In the genomic region with DNA sequence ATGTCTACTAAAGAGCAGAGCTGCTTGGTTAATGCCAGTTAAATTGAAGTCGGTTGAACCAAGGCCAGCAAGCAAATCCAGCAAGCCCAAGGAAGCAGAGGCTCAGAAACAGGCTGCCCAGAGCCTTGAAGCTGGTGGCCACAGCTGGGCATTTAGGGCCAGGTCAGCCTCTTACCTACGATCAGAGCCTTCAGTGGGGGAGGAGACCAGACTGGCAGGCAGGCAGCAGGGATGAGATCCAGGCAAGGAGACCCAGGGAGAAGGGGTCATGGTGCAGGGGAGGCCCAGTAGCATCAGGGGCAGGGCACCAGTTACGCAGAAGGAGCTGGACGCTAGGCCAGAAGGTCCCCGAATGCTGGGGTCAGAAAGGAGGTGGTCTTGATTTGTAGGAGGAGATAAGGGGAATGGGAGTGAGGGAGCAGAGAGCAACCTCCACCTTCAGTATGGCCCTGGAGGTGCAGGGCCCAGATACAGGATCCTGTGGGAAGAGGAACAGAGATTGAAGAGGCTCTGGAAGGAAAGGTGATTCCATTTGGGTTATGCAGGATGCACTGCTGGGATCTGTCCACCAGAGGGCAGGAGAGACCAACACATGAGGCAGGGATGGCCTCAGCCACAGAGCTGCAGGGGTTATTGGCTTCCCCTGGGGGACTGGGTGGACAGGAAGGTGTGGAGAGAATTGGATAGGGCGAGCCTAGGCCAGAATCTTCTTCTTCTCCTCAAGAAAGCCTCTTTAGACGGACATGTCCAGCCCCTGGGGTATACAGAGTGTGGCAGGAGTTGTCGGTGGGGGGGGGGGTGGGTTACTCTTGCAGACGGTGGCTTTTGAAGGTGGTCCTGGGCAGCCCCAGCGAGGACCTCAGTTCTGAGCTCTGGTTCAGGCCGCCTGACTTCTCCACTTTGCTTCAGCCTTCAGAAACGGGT, we compare ENCODE assay signal across 8 cellular contexts.
DNase-seq lines count a peak whose midpoint lies in the region; ATAC-seq and TF ChIP-seq lines count a peak whose summit lies in the region.

No MANE protein-coding gene starts in this region.

- H3K4me3 ChIP-seq in fibroblast of mammary gland (ENCODE audit: control insufficient read depth, low read depth, low read length) (no peak overlapping the region), suprapubic skin (no peak overlapping the region)

- H3K36me3 ChIP-seq in suprapubic skin = no peaks in the 10 kb centered on the region

- no peaks in the 10 kb centered on the region for H3K36me3 Mint-ChIP-seq in activated T-cell treated with anti-CD3 and anti-CD28 coated beads, Interleukin-2, amount 50 U/mL, for 4 hours (ENCODE audit: insufficient read depth)
- H3K36me3 Mint-ChIP-seq in neural crest cell (ENCODE audit: low read depth) = no peaks in the 10 kb centered on the region

- no peaks in the 10 kb centered on the region for H3K9me3 Mint-ChIP-seq in activated T-cell treated with anti-CD3 and anti-CD28 coated beads, Interleukin-2, amount 50 U/mL, for 4 hours
- no peaks in the 10 kb centered on the region for H3K9me3 Mint-ChIP-seq in neural crest cell

- no peaks in the 10 kb centered on the region for H3K9me3 ChIP-seq in suprapubic skin

- peaks cover 2% of the 10 kb centered on the region for H3K4me1 Mint-ChIP-seq in activated T-cell treated with anti-CD3 and anti-CD28 coated beads, Interleukin-2, amount 50 U/mL, for 4 hours (ENCODE audit: low read depth)
- H3K4me1 Mint-ChIP-seq in neural crest cell = peaks cover 7% of the 10 kb centered on the region

- TF ChIP-seq POLR2A in suprapubic skin (IDR thresholded peaks at IDR 0.05) = no peak

- ATAC-seq in HG03354 (IDR thresholded peaks at IDR 0.05; ENCODE audit: poor library complexity, severe bottlenecking, unreplicated experiment) (peak; percentile 60), HG02642 (IDR thresholded peaks at IDR 0.05; ENCODE audit: poor library complexity, unreplicated experiment) (no peak)
- peak; percentile 58 to 70 for ATAC-seq in activated T-cell treated with anti-CD3 and anti-CD28 coated beads, Interleukin-2, amount 50 U/mL, for 4 hours

- H3K4me1 ChIP-seq in suprapubic skin = peaks cover 15% of the 10 kb centered on the region

- H3K4me3 Mint-ChIP-seq in activated T-cell treated with anti-CD3 and anti-CD28 coated beads, Interleukin-2, amount 50 U/mL, for 4 hours = no peak overlapping the region
- no peak overlapping the region for H3K4me3 Mint-ChIP-seq in neural crest cell

- TF ChIP-seq CTCF in GM10266 (IDR thresholded peaks at IDR 0.05; ENCODE audit: control insufficient read depth, insufficient read depth, low read depth, missing control alignments) (peak; percentile 98), fibroblast of mammary gland (conservative IDR thresholded peaks at IDR 0.05; ENCODE audit: control insufficient read depth, insufficient read depth, low read depth, low read length) (peak; percentile 98), neural crest cell (conservative IDR thresholded peaks at IDR 0.05) (peak; percentile 94), suprapubic skin (IDR thresholded peaks at IDR 0.05) (peak; percentile 85 to 92)

- H3K27ac Mint-ChIP-seq in neural crest cell (ENCODE audit: unreplicated experiment) = no peak overlapping the region

- WGBS in suprapubic skin = 40% methylated on average over 12 of the region's 12 CpGs

- no peak overlapping the region for H3K27ac ChIP-seq in suprapubic skin

- peaks cover 61% of the 10 kb centered on the region for H3K27me3 ChIP-seq in suprapubic skin

- TF ChIP-seq EP300 in suprapubic skin (IDR thresholded peaks at IDR 0.05) = no peak

- H3K27me3 Mint-ChIP-seq in activated T-cell treated with anti-CD3 and anti-CD28 coated beads, Interleukin-2, amount 50 U/mL, for 4 hours (ENCODE audit: low read depth) = peaks cover 40% of the 10 kb centered on the region
- H3K27me3 Mint-ChIP-seq in neural crest cell (ENCODE audit: low read depth) = peaks cover 48% of the 10 kb centered on the region

- DNase-seq in GM10266 (ENCODE audit: extremely low spot score) (peak; percentile 78), OCI-M2 (lab: John Stamatoyannopoulos, UW; ENCODE audit: unreplicated experiment) (peak; percentile 42), fibroblast of mammary gland (ENCODE audit: low read depth) (peak; percentile 62), neural crest cell (ENCODE audit: low read depth, low spot score) (peak; percentile 88), suprapubic skin (ENCODE audit: low spot score in 2 of 2) (no peak)
- DNase-seq in activated T-cell treated with anti-CD3 and anti-CD28 coated beads, Interleukin-2, amount 50 U/mL, for 4 hours = peak; percentile 52

Comparison
In these comparisons a context has a peak if more than half of its experiments do, and no peak if none do; other contexts are left out.
1. DNase-seq: peak in GM10266 (single experiment), OCI-M2 (single experiment), activated T-cell treated with anti-CD3 and anti-CD28 coated beads, Interleukin-2, amount 50 U/mL, for 4 hours (single experiment), fibroblast of mammary gland (single experiment) and neural crest cell (single experiment); none in suprapubic skin (0 of 2).
2. Peak in every context shown above with its lines, with median percentiles within 50 percentile points of each other: CTCF ChIP-seq.